Comparison of ENCODE assay signal across 12 cellular contexts in genomic region chr14:103705158-103705523, GRCh38. TPM values are rescaled to one million over a fixed set of nuclear protein-coding genes. Genes with fewer than 3 reads are reported as not detected.
DNase-seq lines count a peak whose midpoint lies in the region; ATAC-seq and TF ChIP-seq lines count a peak whose summit lies in the region.
"Had no signal": no experiment of that assay in that cellular context is flagged by ENCODE, and none has a peak within 500 bp of the region (broad histone marks: within the 10 kb centered on the region; RNA-seq: fewer than 3 reads in every experiment).

No MANE protein-coding gene starts in this region.

- no peak overlapping the region for H2AK5ac ChIP-seq in neuronal stem cell (ENCODE audit: low read depth, low read length)

- H3K18ac ChIP-seq in neuronal stem cell (ENCODE audit: low read length): no peak overlapping the region

- no peaks in the 10 kb centered on the region for H3K27me3 Mint-ChIP-seq in MCF 10A (ENCODE audit: insufficient read depth, unreplicated experiment)

- intact Hi-C loops in breast epithelium (cut with DNase I; ENCODE audit: low total_unique reads): no loop called here
- intact Hi-C loops in MCF 10A (cut with micrococcal nuclease): no loop called here
- intact Hi-C loops in aorta (cut with DNase I): no loop called here

- H3K27me3 ChIP-seq in breast epithelium (no peaks in the 10 kb centered on the region), gastroesophageal sphincter (no peaks in the 10 kb centered on the region), neuronal stem cell (ENCODE audit: control insufficient read depth in 3 of 3, insufficient read depth in 3 of 3, low read depth in 1 of 3, low read length in 3 of 3) (no peaks in the 10 kb centered on the region), aorta (ENCODE audit: control insufficient read depth in 1 of 2, insufficient read depth in 2 of 2, low read length in 1 of 2) (no peaks in the 10 kb centered on the region)
- H3K27me3 ChIP-seq: MG63 had no signal

- TF ChIP-seq CTCF in breast epithelium (IDR thresholded peaks at IDR 0.05): no peak
- no peak for TF ChIP-seq CTCF in MCF 10A (IDR thresholded peaks at IDR 0.05; ENCODE audit: unreplicated experiment)
- no peak for TF ChIP-seq CTCF in gastroesophageal sphincter (IDR thresholded peaks at IDR 0.05)

- H3K9ac ChIP-seq in neuronal stem cell (ENCODE audit: low read depth, low read length, poor library complexity): no peak overlapping the region

- ATAC-seq in gastroesophageal sphincter (peak; percentile 63), aorta (ENCODE audit: low FRiP score) (peak; percentile 51), GM18907 (IDR thresholded peaks at IDR 0.05; ENCODE audit: unreplicated experiment) (no peak), GM21423 (IDR thresholded peaks at IDR 0.05; ENCODE audit: unreplicated experiment) (no peak)

- peak overlapping the region; percentile 8 for H3K23ac ChIP-seq in neuronal stem cell (ENCODE audit: low read depth, low read length, poor library complexity)

- no peak for TF ChIP-seq POLR2A in breast epithelium (IDR thresholded peaks at IDR 0.05)
- TF ChIP-seq POLR2A in gastroesophageal sphincter (IDR thresholded peaks at IDR 0.05): no peak

- no peak overlapping the region for H2BK15ac ChIP-seq in neuronal stem cell (ENCODE audit: low read length)

- CTCF ChIA-PET in MCF 10A (lab: Yijun Ruan, JAX): interaction anchor here (1.1 kb wide), 1 partner anchor 11 kb away, joined by 3 read pairs; the partner anchor contains the start of gene ZFYVE21

- H3K14ac ChIP-seq in neuronal stem cell (ENCODE audit: low read length): no peak overlapping the region

- peaks cover 51% of the 10 kb centered on the region for H3K36me3 Mint-ChIP-seq in MCF 10A (ENCODE audit: insufficient read depth, unreplicated experiment)

- TF ChIP-seq EP300 in gastroesophageal sphincter (IDR thresholded peaks at IDR 0.05): no peak

- no peak overlapping the region for H2BK120ac ChIP-seq in neuronal stem cell (ENCODE audit: low read depth, low read length)

- no peak overlapping the region for H2BK12ac ChIP-seq in neuronal stem cell (ENCODE audit: low read length)

- no peak overlapping the region for H3K4me3 Mint-ChIP-seq in MCF 10A (ENCODE audit: unreplicated experiment)

- DNase-seq in breast epithelium (ENCODE audit: low spot score in 2 of 2) (peak in 1 of 2 donors; percentile 69), MCF 10A (ENCODE audit: unreplicated experiment) (no peak), neuronal stem cell (ENCODE audit: low spot score) (no peak), aorta (peak in 1 of 2 donors; percentile 48)
- DNase-seq in activated CD4-positive, alpha-beta T cell treated with anti-CD3 and anti-CD28 coated beads for 4 hours: no peak
- DNase-seq: activated CD8-positive, alpha-beta memory T cell treated with anti-CD3 and anti-CD28 coated beads for 24 hours; effector CD4-positive, alpha-beta T cell; MG63; small intestine had no signal

- no peak overlapping the region for H4K91ac ChIP-seq in neuronal stem cell (ENCODE audit: low read depth, low read length, poor library complexity)

- peaks cover 11% of the 10 kb centered on the region for H3K79me1 ChIP-seq in neuronal stem cell (ENCODE audit: low read depth, low read length)

- H3K27ac ChIP-seq in breast epithelium (peak overlapping the region; percentile 71 to 73), gastroesophageal sphincter (peak overlapping the region in 3 of 4 donors; percentile 62 to 71 (median 67)), neuronal stem cell (replicated peaks; ENCODE audit: low read length) (no peak overlapping the region), aorta (ENCODE audit: low read depth in 1 of 2, low read length in 2 of 2) (no peak overlapping the region)

- H3K4me1 Mint-ChIP-seq in MCF 10A (ENCODE audit: insufficient read depth, unreplicated experiment): no peaks in the 10 kb centered on the region

- POLR2A ChIA-PET in MCF 10A (lab: Yijun Ruan, JAX): no interaction called here

- H3K36me3 ChIP-seq in breast epithelium (no peaks in the 10 kb centered on the region), gastroesophageal sphincter (peaks cover 0 to 80% of the 10 kb centered on the region in 2 donors), neuronal stem cell (replicated peaks in 1 of 2; ENCODE audit: control insufficient read depth in 2 of 2, insufficient read depth in 2 of 2, low read length in 2 of 2) (peaks cover 60 to 96% of the 10 kb centered on the region in 2 donors), aorta (ENCODE audit: control insufficient read depth in 1 of 2, insufficient read depth in 2 of 2, low read length in 1 of 2) (peaks cover 0 to 3% of the 10 kb centered on the region in 2 donors)

- no TSS peak for BruUV-seq in MCF 10A (replicated peaks; lab: Mats Ljungman, UMichigan)

- no peak overlapping the region for H2AFZ ChIP-seq in neuronal stem cell (ENCODE audit: low read length)

- no peak overlapping the region for H3K4me2 ChIP-seq in neuronal stem cell (ENCODE audit: insufficient read depth, low read length, poor library complexity, severe bottlenecking)

- H3K9me3 Mint-ChIP-seq in MCF 10A (ENCODE audit: unreplicated experiment): no peaks in the 10 kb centered on the region

- H3K4ac ChIP-seq in neuronal stem cell (ENCODE audit: low read length): no peak overlapping the region

- WGBS in gastroesophageal sphincter (ENCODE audit: low coverage in 1 of 2), 2 donors: 69% methylated on average over 9 of the region's 15 CpGs; no CpG with 5 or more reads in 1 of the 2 donors
- no CpG with 5 or more reads among the region's 15 CpGs for WGBS in neuronal stem cell (ENCODE audit: extremely low coverage in 2 of 2, insufficient read length in 2 of 2, insufficient replicate concordance in 1 of 2), 2 donors
- 85% methylated on average over 15 of the region's 15 CpGs for WGBS in aorta, 2 donors

- H4K8ac ChIP-seq in neuronal stem cell (ENCODE audit: low read depth, low read length): no peak overlapping the region

- H3K27ac Mint-ChIP-seq in MCF 10A (ENCODE audit: low read depth, unreplicated experiment): no peak overlapping the region

- no peak overlapping the region for H2BK5ac ChIP-seq in neuronal stem cell (ENCODE audit: low read length)

- H3K9me3 ChIP-seq in breast epithelium (no peaks in the 10 kb centered on the region), gastroesophageal sphincter (no peaks in the 10 kb centered on the region), neuronal stem cell (replicated peaks in 1 of 2; ENCODE audit: control insufficient read depth in 2 of 2, insufficient read depth in 1 of 2, low read depth in 1 of 2, low read length in 2 of 2) (no peaks in the 10 kb centered on the region), aorta (ENCODE audit: control insufficient read depth, low read length) (no peaks in the 10 kb centered on the region)
- H3K9me3 ChIP-seq: MG63 had no signal

- peaks cover 0 to 6% of the 10 kb centered on the region in 2 donors for H3K4me1 ChIP-seq in breast epithelium
- peaks cover 0 to 82% (median 6%) of the 10 kb centered on the region in 3 donors for H3K4me1 ChIP-seq in gastroesophageal sphincter
- peaks cover 0 to 29% of the 10 kb centered on the region in 2 donors for H3K4me1 ChIP-seq in neuronal stem cell (ENCODE audit: control insufficient read depth in 2 of 2, insufficient read depth in 1 of 2, low read depth in 1 of 2, low read length in 2 of 2)
- no peaks in the 10 kb centered on the region for H3K4me1 ChIP-seq in aorta (ENCODE audit: control insufficient read depth in 1 of 2, insufficient read depth in 2 of 2, low read length in 2 of 2)

- H3K4me3 ChIP-seq in breast epithelium (no peak overlapping the region), gastroesophageal sphincter (no peak overlapping the region), neuronal stem cell (ENCODE audit: low read length in 2 of 2) (no peak overlapping the region), aorta (ENCODE audit: low read length in 2 of 2) (no peak overlapping the region)
- H3K4me3 ChIP-seq: MG63 had no signal

RNA-seq across cellular contexts. Expression of gene XRCC3, which starts 10.1 kb away (rescaled TPM):
- total RNA-seq in breast epithelium (10 to 100 TPM in 1 of 3 donors, 1 to 10 TPM in 2; 5.9 to 10.2 (median 5.9) TPM), MCF 10A (2022) (9.4 and 17.5 TPM in 2 replicates), gastroesophageal sphincter (1 to 10 TPM; 1.2 to 7.8 (median 3.6) TPM), aorta (1 to 10 TPM; 5.2 to 5.3 TPM)
- 31.8 TPM for polyA plus RNA-seq in neuronal stem cell (2013, experiment 1 of 2)
- polyA plus RNA-seq in neuronal stem cell (2013, experiment 2 of 2): 33.0 TPM
- polyA plus RNA-seq in aorta: 1 to 10 TPM; 1.0 to 8.6 TPM

RNA-seq across cellular contexts. Expression of gene ZFYVE21, which starts 10.5 kb away (rescaled TPM):
- total RNA-seq in breast epithelium (100 to 1,000 TPM in 1 of 3 donors, 10 to 100 TPM in 2; 57.4 to 140 (median 96.0) TPM), MCF 10A (2022) (28.6 and 35.5 TPM in 2 replicates), gastroesophageal sphincter (100 to 1,000 TPM; 128 to 268 (median 205) TPM), aorta (10 to 100 TPM; 69.0 to 74.8 TPM)
- polyA plus RNA-seq in neuronal stem cell (2013, experiment 1 of 2): 34.8 TPM
- polyA plus RNA-seq in neuronal stem cell (2013, experiment 2 of 2): 32.9 TPM
- polyA plus RNA-seq in aorta: 100 to 1,000 TPM; 100 to 110 TPM

Comparison
In these comparisons a context has a peak if more than half of its experiments do, and no peak if none do; other contexts are left out.
1. H3K27ac ChIP-seq: peak in breast epithelium (2 of 2) and gastroesophageal sphincter (3 of 4); none in neuronal stem cell (single experiment) and aorta (0 of 2).
2. ATAC-seq: peak in gastroesophageal sphincter (single experiment) and aorta (single experiment); none in GM18907 (single experiment) and GM21423 (single experiment).